Comparison of ENCODE assay signal across 2 cellular contexts in the genomic region with DNA sequence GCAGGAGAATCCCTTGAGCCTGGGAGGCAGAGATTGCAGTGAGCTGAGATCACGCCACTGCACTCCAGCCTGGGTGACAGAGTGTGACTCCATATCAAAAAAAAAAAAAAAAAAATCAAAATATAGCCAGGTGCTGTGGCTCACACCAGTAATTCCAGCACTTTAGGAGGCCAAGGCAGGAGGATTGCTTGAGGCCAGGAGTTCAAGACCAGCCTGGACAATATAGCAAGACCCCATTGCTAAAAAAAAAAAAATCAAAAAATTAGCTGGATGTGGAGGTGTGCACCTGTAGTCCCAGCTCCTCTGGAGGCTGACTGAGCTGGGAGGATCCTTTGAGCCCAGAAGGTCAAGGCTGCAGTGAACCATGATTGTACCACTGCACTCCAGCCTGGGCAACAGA.
TF ChIP-seq lines count a peak whose summit lies in the region.

No MANE protein-coding gene starts in this region.

TF ChIP-seq in HEK293, 187 proteins besides CTCF, POLR2A, EP300 and RAD21:
- peak; percentile 90 for TF ChIP-seq ZNF121 (tag by site-specific recombination; IDR thresholded peaks at IDR 0.05)

TF ChIP-seq in K562, 482 proteins besides CTCF, POLR2A, EP300 and RAD21:
- peak; percentile 92 for TF ChIP-seq ZNF121 (CRISPR knock-in tag; conservative IDR thresholded peaks at IDR 0.05)
- TF ChIP-seq BCOR (IDR thresholded peaks at IDR 0.05) = peak; percentile 31; the same call in 1 of the 2 replicates
